7 cellular contexts compared by ENCODE assay signal in genomic region chr16:85750827-85751641, GRCh38. TPM values are rescaled to one million over a fixed set of nuclear protein-coding genes. Genes with fewer than 3 reads are reported as not detected.
DNase-seq lines count a peak whose midpoint lies in the region; ATAC-seq and TF ChIP-seq lines count a peak whose summit lies in the region.

C16orf74 (minus strand) TSS chr16:85751096; CDS start chr16:85735217, 15,879 bp downstream.

- peaks cover 37% of the 10 kb centered on the region for H3K4me1 ChIP-seq in ES-I3 (ENCODE audit: insufficient read depth, low read length)
- peaks cover 3 to 12% (median 8%) of the 10 kb centered on the region in 4 donors for H3K4me1 ChIP-seq in liver (ENCODE audit: control insufficient read depth in 4 of 4, insufficient read depth in 4 of 4, low read length in 3 of 4)
- peaks cover 11 to 12% of the 10 kb centered on the region in 2 donors for H3K4me1 ChIP-seq in thoracic aorta (ENCODE audit: control insufficient read depth in 1 of 2, low read depth in 2 of 2)

- H3K36me3 ChIP-seq in ES-I3 (ENCODE audit: insufficient read depth, low read length) (no peaks in the 10 kb centered on the region), liver (ENCODE audit: control insufficient read depth in 4 of 4, insufficient read depth in 3 of 4, low read depth in 1 of 4, low read length in 3 of 4) (no peaks in the 10 kb centered on the region), thoracic aorta (no peaks in the 10 kb centered on the region)

- DNase-seq in NOMO-1 (lab: John Stamatoyannopoulos, UW; ENCODE audit: unreplicated experiment in 2 of 2) (peak; percentile 36 to 56), choroid plexus epithelial cell (ENCODE audit: low read depth) (peak; percentile 50), thoracic aorta (ENCODE audit: low spot score) (no peak), T-helper 9 cell (no peak)

- no peaks in the 10 kb centered on the region for H3K9me3 ChIP-seq in ES-I3 (ENCODE audit: control insufficient read depth, insufficient read depth, low read length)
- H3K9me3 ChIP-seq in liver (ENCODE audit: control insufficient read depth in 4 of 4, low read length in 3 of 4) = no peaks in the 10 kb centered on the region
- H3K9me3 ChIP-seq in thoracic aorta = no peaks in the 10 kb centered on the region

- WGBS in liver = 5% methylated on average over 96 of the region's 96 CpGs

- no peaks in the 10 kb centered on the region for H3K27me3 ChIP-seq in liver (ENCODE audit: control insufficient read depth in 4 of 4, insufficient read depth in 4 of 4, low read length in 3 of 4)
- H3K27me3 ChIP-seq in thoracic aorta (replicated peaks; ENCODE audit: insufficient read depth) = no peaks in the 10 kb centered on the region

- TF ChIP-seq CTCF in choroid plexus epithelial cell (conservative IDR thresholded peaks at IDR 0.05; ENCODE audit: low read depth, low read length) = no peak
- no peak for TF ChIP-seq CTCF in liver (IDR thresholded peaks at IDR 0.05; ENCODE audit: low read depth, low read length, missing input control)
- no peak for TF ChIP-seq CTCF in thoracic aorta (IDR thresholded peaks at IDR 0.05)

- H3K27ac ChIP-seq in liver (ENCODE audit: low read depth in 1 of 2, low read length in 2 of 2) (no peak within 1 kb of the TSS), thoracic aorta (no peak within 1 kb of the TSS)

- H3K4me3 ChIP-seq in choroid plexus epithelial cell (ENCODE audit: low read depth, low read length) (peak within 1 kb of the TSS; percentile 59), liver (ENCODE audit: low read depth in 1 of 3, low read length in 3 of 3) (peak within 1 kb of the TSS; percentile 26 to 62 (median 45)), thoracic aorta (peak within 1 kb of the TSS; percentile 79)

- H3K9ac ChIP-seq in ES-I3 (ENCODE audit: low read depth, low read length) (peak within 1 kb of the TSS; percentile 70), liver (ENCODE audit: low read depth in 1 of 2, low read length in 2 of 2) (no peak within 1 kb of the TSS)

- ATAC-seq in GM21786 (IDR thresholded peaks at IDR 0.05; ENCODE audit: unreplicated experiment) (peak; percentile 28), thoracic aorta (ENCODE audit: insufficient number of reproducible peaks, low FRiP score, low read depth) (no peak)

- TF ChIP-seq RAD21 in liver (IDR thresholded peaks at IDR 0.05) = no peak

TF ChIP-seq in liver, 16 proteins besides CTCF, POLR2A, EP300 and RAD21:
- TF ChIP-seq GABPA (IDR thresholded peaks at IDR 0.05 in 1 of 2, conservative IDR thresholded peaks at IDR 0.05 in 1 of 2) = no peak
- TF ChIP-seq RXRA (IDR thresholded peaks at IDR 0.05) = no peak
- TF ChIP-seq, protein P1, sequence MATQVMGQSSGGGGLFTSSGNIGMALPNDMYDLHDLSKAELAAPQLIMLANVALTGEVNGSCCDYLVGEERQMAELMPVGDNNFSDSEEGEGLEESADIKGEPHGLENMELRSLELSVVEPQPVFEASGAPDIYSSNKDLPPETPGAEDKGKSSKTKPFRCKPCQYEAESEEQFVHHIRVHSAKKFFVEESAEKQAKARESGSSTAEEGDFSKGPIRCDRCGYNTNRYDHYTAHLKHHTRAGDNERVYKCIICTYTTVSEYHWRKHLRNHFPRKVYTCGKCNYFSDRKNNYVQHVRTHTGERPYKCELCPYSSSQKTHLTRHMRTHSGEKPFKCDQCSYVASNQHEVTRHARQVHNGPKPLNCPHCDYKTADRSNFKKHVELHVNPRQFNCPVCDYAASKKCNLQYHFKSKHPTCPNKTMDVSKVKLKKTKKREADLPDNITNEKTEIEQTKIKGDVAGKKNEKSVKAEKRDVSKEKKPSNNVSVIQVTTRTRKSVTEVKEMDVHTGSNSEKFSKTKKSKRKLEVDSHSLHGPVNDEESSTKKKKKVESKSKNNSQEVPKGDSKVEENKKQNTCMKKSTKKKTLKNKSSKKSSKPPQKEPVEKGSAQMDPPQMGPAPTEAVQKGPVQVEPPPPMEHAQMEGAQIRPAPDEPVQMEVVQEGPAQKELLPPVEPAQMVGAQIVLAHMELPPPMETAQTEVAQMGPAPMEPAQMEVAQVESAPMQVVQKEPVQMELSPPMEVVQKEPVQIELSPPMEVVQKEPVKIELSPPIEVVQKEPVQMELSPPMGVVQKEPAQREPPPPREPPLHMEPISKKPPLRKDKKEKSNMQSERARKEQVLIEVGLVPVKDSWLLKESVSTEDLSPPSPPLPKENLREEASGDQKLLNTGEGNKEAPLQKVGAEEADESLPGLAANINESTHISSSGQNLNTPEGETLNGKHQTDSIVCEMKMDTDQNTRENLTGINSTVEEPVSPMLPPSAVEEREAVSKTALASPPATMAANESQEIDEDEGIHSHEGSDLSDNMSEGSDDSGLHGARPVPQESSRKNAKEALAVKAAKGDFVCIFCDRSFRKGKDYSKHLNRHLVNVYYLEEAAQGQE (IDR thresholded peaks at IDR 0.05) = no peak
- no peak for TF ChIP-seq YY1 (IDR thresholded peaks at IDR 0.05)
- TF ChIP-seq, protein P2, sequence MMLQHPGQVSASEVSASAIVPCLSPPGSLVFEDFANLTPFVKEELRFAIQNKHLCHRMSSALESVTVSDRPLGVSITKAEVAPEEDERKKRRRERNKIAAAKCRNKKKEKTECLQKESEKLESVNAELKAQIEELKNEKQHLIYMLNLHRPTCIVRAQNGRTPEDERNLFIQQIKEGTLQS (IDR thresholded peaks at IDR 0.05) = no peak
- TF ChIP-seq NR2F2 (IDR thresholded peaks at IDR 0.05) = no peak
- TF ChIP-seq FOXA1 (IDR thresholded peaks at IDR 0.05) = no peak
- no peak for TF ChIP-seq FOXA2 (IDR thresholded peaks at IDR 0.05)
- TF ChIP-seq, protein P3, sequence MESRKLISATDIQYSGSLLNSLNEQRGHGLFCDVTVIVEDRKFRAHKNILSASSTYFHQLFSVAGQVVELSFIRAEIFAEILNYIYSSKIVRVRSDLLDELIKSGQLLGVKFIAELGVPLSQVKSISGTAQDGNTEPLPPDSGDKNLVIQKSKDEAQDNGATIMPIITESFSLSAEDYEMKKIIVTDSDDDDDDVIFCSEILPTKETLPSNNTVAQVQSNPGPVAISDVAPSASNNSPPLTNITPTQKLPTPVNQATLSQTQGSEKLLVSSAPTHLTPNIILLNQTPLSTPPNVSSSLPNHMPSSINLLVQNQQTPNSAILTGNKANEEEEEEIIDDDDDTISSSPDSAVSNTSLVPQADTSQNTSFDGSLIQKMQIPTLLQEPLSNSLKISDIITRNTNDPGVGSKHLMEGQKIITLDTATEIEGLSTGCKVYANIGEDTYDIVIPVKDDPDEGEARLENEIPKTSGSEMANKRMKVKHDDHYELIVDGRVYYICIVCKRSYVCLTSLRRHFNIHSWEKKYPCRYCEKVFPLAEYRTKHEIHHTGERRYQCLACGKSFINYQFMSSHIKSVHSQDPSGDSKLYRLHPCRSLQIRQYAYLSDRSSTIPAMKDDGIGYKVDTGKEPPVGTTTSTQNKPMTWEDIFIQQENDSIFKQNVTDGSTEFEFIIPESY (IDR thresholded peaks at IDR 0.05) = no peak
- TF ChIP-seq TAF1 (conservative IDR thresholded peaks at IDR 0.05) = no peak
- TF ChIP-seq JUND (IDR thresholded peaks at IDR 0.05) = no peak

RNA-seq across cellular contexts. Expression of gene C16orf74, which starts in this region (rescaled TPM):
- under 1 TPM; 0.37 to 0.42 TPM for total RNA-seq in liver
- under 1 TPM; 0.44 to 0.75 TPM for polyA plus RNA-seq in liver
- 1 to 10 TPM in 1 of 2 donors, not detected in 1; 1.2 TPM for total RNA-seq in thoracic aorta

Comparison
In these comparisons a context has a peak if more than half of its experiments do, and no peak if none do; other contexts are left out.
1. DNase-seq: peak in NOMO-1 (2 of 2) and choroid plexus epithelial cell (single experiment); none in thoracic aorta (single experiment) and T-helper 9 cell (single experiment).
2. Peak in every context shown above with its lines, with median percentiles within 50 percentile points of each other: H3K4me3 ChIP-seq.